In the genomic region with DNA sequence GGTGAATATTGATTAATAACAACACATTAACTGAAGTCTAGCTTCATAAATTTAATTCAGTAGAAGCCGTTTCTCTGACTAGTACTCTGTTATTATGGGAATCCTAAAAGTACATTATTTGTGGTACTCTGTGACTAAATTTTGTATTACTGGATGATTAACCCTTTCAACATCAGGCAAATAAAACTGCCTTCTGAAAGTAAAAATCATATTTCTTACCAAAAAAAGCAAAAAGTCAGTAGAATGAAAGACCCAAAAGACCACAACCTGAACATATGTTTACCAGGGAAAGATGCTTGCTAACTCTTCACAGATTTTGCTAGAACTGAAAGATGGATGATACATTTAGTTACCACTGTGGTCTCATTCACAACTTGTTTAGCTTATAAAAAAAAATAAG, we compare ENCODE assay signal across 16 cellular contexts.
DNase-seq lines count a peak whose midpoint lies in the region; ATAC-seq, FAIRE-seq and TF ChIP-seq lines count a peak whose summit lies in the region.
"Had no signal": no experiment of that assay in that cellular context is flagged by ENCODE, and none has a peak within 500 bp of the region (broad histone marks: within the 10 kb centered on the region; RNA-seq: fewer than 3 reads in every experiment).

No MANE protein-coding gene starts in this region.

- CTCF ChIA-PET in K562 (lab: Yijun Ruan, JAX; ENCODE audit: low intra/inter-chr PET ratio), result interaction anchor here (0.8 kb wide), 1 partner anchor 280 kb away, joined by 4 read pairs; no protein-coding TSS in a partner anchor

- no peaks in the 10 kb centered on the region for H4K20me1 ChIP-seq in K562 (replicated peaks; ENCODE audit: control insufficient read depth, insufficient read depth, low read length)

- no peaks in the 10 kb centered on the region for H3K9me3 ChIP-seq in K562 (replicated peaks; ENCODE audit: control insufficient read depth, insufficient read depth, low read depth, low read length)
- H3K9me3 ChIP-seq: Caco-2, SJCRH30 had no signal

- ATAC-seq in K562, result no peak

- FAIRE-seq in GM18507 (lab: Jason Lieb, UNC), result peak; percentile 15
- no peak for FAIRE-seq in K562 (lab: Jason Lieb, UNC)
- FAIRE-seq: HTR-8/SVneo had no signal

- H3K4me2 ChIP-seq in K562 (ENCODE audit: insufficient read depth, low read length), result no peak overlapping the region
- H3K4me2 ChIP-seq: PC-9 had no signal

- H3K4me3 Mint-ChIP-seq in progenitor cell of endocrine pancreas (ENCODE audit: low read depth), result no peak overlapping the region
- H3K4me3 Mint-ChIP-seq: CD4-positive, CD25-positive, alpha-beta regulatory T cell; IgD-negative memory B cell had no signal

- peak overlapping the region; percentile 41 for H3K27ac ChIP-seq in HL-60 (replicated peaks)
- H3K27ac ChIP-seq in K562 (ENCODE audit: extremely low read depth, low read depth, low read length), result peak overlapping the region; percentile 39; the same call in 1 of the 3 replicates
- H3K27ac ChIP-seq: PC-9, SJCRH30 had no signal

- POLR2A ChIA-PET in K562 (lab: Yijun Ruan, JAX), result interaction anchor here (0.8 to 1.3 kb wide), 2 partner anchors 215 to 241 kb away, joined by 3 read pairs; no protein-coding TSS in a partner anchor

- no peaks in the 10 kb centered on the region for H3K9me3 Mint-ChIP-seq in progenitor cell of endocrine pancreas (ENCODE audit: low read depth)
- H3K9me3 Mint-ChIP-seq: CD4-positive, CD25-positive, alpha-beta regulatory T cell; IgD-negative memory B cell had no signal

- H3K4me3 ChIP-seq in GM06990 (replicated peaks; ENCODE audit: low read depth, low read length) (no peak overlapping the region), HL-60 (replicated peaks; ENCODE audit: insufficient read depth, low read length) (no peak overlapping the region), K562 (no peak overlapping the region)
- H3K4me3 ChIP-seq: PC-9, SJCRH30 had no signal

- TF ChIP-seq RAD21 in K562 (CRISPR knock-in tag; conservative IDR thresholded peaks at IDR 0.05 in 1 of 2, IDR thresholded peaks at IDR 0.05 in 1 of 2), result no peak

- in situ Hi-C loops in K562 (cut with MboI), result loop anchor here (10.0 kb wide), 2 partner anchors 210 to 240 kb away; a partner anchor contains a TSS

- H3K79me2 ChIP-seq in K562 (ENCODE audit: control insufficient read depth, insufficient read depth, low read length), result no peaks in the 10 kb centered on the region; the same call in 2 of the 3 replicates

- no peaks in the 10 kb centered on the region for H3K9me1 ChIP-seq in K562 (ENCODE audit: control insufficient read depth, insufficient read depth, low read length)

- H3K4me1 Mint-ChIP-seq in progenitor cell of endocrine pancreas (ENCODE audit: low read depth), result no peaks in the 10 kb centered on the region
- H3K4me1 Mint-ChIP-seq: IgD-negative memory B cell had no signal

- TF ChIP-seq CTCF in GM06990 (IDR thresholded peaks at IDR 0.05; ENCODE audit: insufficient read depth, low read length, poor library complexity, severe bottlenecking) (no peak), HL-60 (IDR thresholded peaks at IDR 0.05; ENCODE audit: insufficient read depth, low read length) (no peak), K562 (IDR thresholded peaks at IDR 0.05 in 2 of 3, conservative IDR thresholded peaks at IDR 0.05 in 1 of 3; ENCODE audit: insufficient read depth in 2 of 3, low read depth in 1 of 3, low read length in 3 of 3) (no peak), progenitor cell of endocrine pancreas (IDR thresholded peaks at IDR 0.05; ENCODE audit: unreplicated experiment) (no peak)

- TF ChIP-seq POLR2A in K562 (conservative IDR thresholded peaks at IDR 0.05), result no peak

- H3K27me3 Mint-ChIP-seq in progenitor cell of endocrine pancreas, result no peaks in the 10 kb centered on the region
- H3K27me3 Mint-ChIP-seq: CD4-positive, CD25-positive, alpha-beta regulatory T cell; IgD-negative memory B cell had no signal

- H3K36me3 Mint-ChIP-seq in progenitor cell of endocrine pancreas (ENCODE audit: insufficient read depth), result no peaks in the 10 kb centered on the region

- H3K36me3 ChIP-seq in GM06990 (ENCODE audit: control insufficient read depth, insufficient read depth, low read length) (no peaks in the 10 kb centered on the region), K562 (ENCODE audit: control insufficient read depth, insufficient read depth, low read length) (peaks cover 50% of the 10 kb centered on the region; the same call in 2 of the 3 replicates)
- H3K36me3 ChIP-seq: SJCRH30 had no signal

- intact Hi-C loops in K562 (cut with micrococcal nuclease), result loop anchor here (5.0 kb wide), 2 partner anchors 117 to 362 kb away; no protein-coding TSS in a partner anchor

- no peak overlapping the region for H3K27ac Mint-ChIP-seq in progenitor cell of endocrine pancreas
- H3K27ac Mint-ChIP-seq: CD4-positive, CD25-positive, alpha-beta regulatory T cell; IgD-negative memory B cell had no signal

- H3K4me1 ChIP-seq in K562 (replicated peaks in 1 of 2; ENCODE audit: control insufficient read depth in 2 of 2, insufficient read depth in 2 of 2, low read length in 2 of 2), result peaks cover 0 to 24% of the 10 kb centered on the region in 2 experiments; a peak in 3 of 5 replicates
- H3K4me1 ChIP-seq: SJCRH30 had no signal

- H3K27me3 ChIP-seq in GM06990 (replicated peaks; ENCODE audit: control insufficient read depth, insufficient read depth, low read length) (no peaks in the 10 kb centered on the region), HL-60 (ENCODE audit: insufficient read depth, poor library complexity, severe bottlenecking) (no peaks in the 10 kb centered on the region), K562 (ENCODE audit: control insufficient read depth in 2 of 2, insufficient read depth in 2 of 2, low read length in 2 of 2) (no peaks in the 10 kb centered on the region)
- H3K27me3 ChIP-seq: SJCRH30 had no signal

- WGBS in K562 (ENCODE audit: insufficient coverage, low coverage, missing lambda C conversion rate), result 82% methylated on average over 1 of the region's 1 CpG

- TF ChIP-seq EP300 in K562 (IDR thresholded peaks at IDR 0.05; ENCODE audit: low read length), result no peak

- H3K9ac ChIP-seq in K562 (ENCODE audit: insufficient read depth in 1 of 2, low read depth in 2 of 2, low read length in 2 of 2), result peak overlapping the region in 1 of 2 experiments; percentile 0; a peak in 1 of 4 replicates

- no TSS peak for BruUV-seq in K562 (replicated peaks; lab: Mats Ljungman, UMichigan)

- H2AFZ ChIP-seq in K562 (ENCODE audit: low read depth, low read length), result no peak overlapping the region
- H2AFZ ChIP-seq: PC-9 had no signal

- DNase-seq in GM06990 (ENCODE audit: extremely low read depth, insufficient read length), result peak; percentile 37
- no peak for DNase-seq in GM18507 (ENCODE audit: extremely low spot score, insufficient read length, low read depth)
- no peak for DNase-seq in HL-60 (ENCODE audit: low read depth in 1 of 2, low spot score in 1 of 2)
- no peak for DNase-seq in K562 (ENCODE audit: extremely low read depth in 1 of 4, low spot score in 3 of 4)
- DNase-seq in progenitor cell of endocrine pancreas (ENCODE audit: low spot score, unreplicated experiment), result no peak
- no peak for DNase-seq in foreskin melanocyte
- no peak for DNase-seq in putamen (ENCODE audit: low spot score)
- DNase-seq: H7, NCI-H1048, NCI-H510A had no signal

TF ChIP-seq in K562, 482 proteins besides CTCF, POLR2A, EP300 and RAD21:
- TF ChIP-seq CBX8 (IDR thresholded peaks at IDR 0.05; ENCODE audit: borderline replicate concordance, extremely low read depth, low read depth, low read length, poor library complexity, severe bottlenecking), result no peak
- TF ChIP-seq NFYB (IDR thresholded peaks at IDR 0.05; ENCODE audit: extremely low read depth, insufficient read length), result no peak
- TF ChIP-seq EHMT2 (IDR thresholded peaks at IDR 0.05), result no peak
